ENCODE assay signal across 1 cellular context in the genomic region with DNA sequence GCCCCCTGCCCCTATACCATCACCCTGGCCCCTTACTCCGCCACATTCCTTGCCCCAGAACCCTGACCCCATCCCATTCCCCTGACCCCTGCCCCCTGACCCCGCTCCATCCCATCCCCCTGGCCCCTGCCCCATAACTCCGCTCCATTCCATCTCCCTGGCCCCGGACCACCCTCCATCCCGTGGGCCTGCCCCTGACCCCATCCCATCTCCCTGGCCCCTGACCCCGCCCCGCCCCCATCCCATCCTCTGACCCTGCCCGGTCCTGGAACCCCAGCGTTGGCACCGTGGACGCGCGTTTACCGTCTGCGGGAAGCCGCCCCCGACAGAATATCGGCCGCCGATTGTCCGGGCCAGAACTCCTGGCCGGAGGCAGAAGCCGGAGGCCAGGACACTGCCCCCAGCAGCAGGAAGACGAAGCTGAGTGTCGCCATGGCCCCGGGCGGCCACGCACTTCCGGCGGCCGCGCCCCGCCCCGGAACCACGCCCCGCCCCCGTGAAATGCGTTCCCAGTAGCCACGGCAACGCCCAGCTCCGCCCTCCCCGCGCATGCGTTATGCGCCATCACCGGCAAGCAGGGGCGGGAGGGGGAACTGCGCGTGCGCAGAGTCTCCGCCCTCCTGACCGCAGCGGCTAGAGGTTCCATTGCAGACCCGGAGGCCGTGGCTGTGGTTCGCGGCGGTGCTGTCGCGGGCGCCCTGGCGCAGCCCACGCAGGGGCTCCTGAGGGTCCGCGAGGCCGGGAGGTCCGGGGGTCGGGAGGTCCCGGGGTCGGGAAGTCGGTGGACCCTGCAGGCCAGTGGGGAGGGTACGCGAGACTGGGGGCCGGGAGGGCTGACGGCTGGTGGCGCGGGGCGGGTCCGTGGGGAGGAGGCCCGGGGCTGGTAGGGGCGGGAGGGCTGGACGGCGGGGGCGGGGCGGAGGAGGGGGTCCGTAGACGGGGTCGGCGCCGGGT.
TF ChIP-seq lines count a peak whose summit lies in the region.

POFUT2 (minus strand) TSS at position 458 of the 954 bp plus-strand sequence; CDS start at position 434, 24 bp downstream.

TF ChIP-seq in HepG2, 621 proteins besides CTCF, POLR2A, EP300 and RAD21 (continued from another document and continues in another):
- TF ChIP-seq ZNF691 (CRISPR knock-in tag; IDR thresholded peaks at IDR 0.05; ENCODE audit: borderline replicate concordance, low read depth) = no peak
- peak; percentile 20; the same call in 1 of the 2 replicates for TF ChIP-seq ZNF614 (CRISPR knock-in tag; IDR thresholded peaks at IDR 0.05; ENCODE audit: borderline replicate concordance)
- no peak for TF ChIP-seq IKZF4 (CRISPR knock-in tag; IDR thresholded peaks at IDR 0.05; ENCODE audit: borderline replicate concordance, low read depth, not compliant biosample characterization)
- TF ChIP-seq ZNF331 (CRISPR knock-in tag; IDR thresholded peaks at IDR 0.05) = no peak
- no peak for TF ChIP-seq ZNF552 (CRISPR knock-in tag; IDR thresholded peaks at IDR 0.05; ENCODE audit: borderline replicate concordance)
- no peak for TF ChIP-seq PBX2 (CRISPR knock-in tag; IDR thresholded peaks at IDR 0.05)
- peak; percentile 63; the same call in 1 of the 2 replicates for TF ChIP-seq ZNF350 (CRISPR knock-in tag; IDR thresholded peaks at IDR 0.05; ENCODE audit: borderline replicate concordance, low read depth)
- TF ChIP-seq RBM39 (IDR thresholded peaks at IDR 0.05; ENCODE audit: low read depth, low read length, poor library complexity, severe bottlenecking) = peak; percentile 38
- no peak for TF ChIP-seq ATF4 (CRISPR knock-in tag; IDR thresholded peaks at IDR 0.05)
- TF ChIP-seq ZNF850 (CRISPR knock-in tag; conservative IDR thresholded peaks at IDR 0.05) = no peak
- peak; percentile 43; the same call in 1 of the 2 replicates for TF ChIP-seq ZNF563 (CRISPR knock-in tag; IDR thresholded peaks at IDR 0.05)
- no peak for TF ChIP-seq PCBP1 (IDR thresholded peaks at IDR 0.05; ENCODE audit: borderline replicate concordance, low read depth, low read length)
- no peak for TF ChIP-seq MEIS2 (CRISPR knock-in tag; IDR thresholded peaks at IDR 0.05)
- no peak for TF ChIP-seq PITX1 (CRISPR knock-in tag; IDR thresholded peaks at IDR 0.05)
- TF ChIP-seq HCFC1 (IDR thresholded peaks at IDR 0.05; ENCODE audit: low read depth, low read length) = peak; percentile 44; the same call in 1 of the 2 replicates
- TF ChIP-seq ZNF704 (CRISPR knock-in tag; IDR thresholded peaks at IDR 0.05; ENCODE audit: borderline replicate concordance) = no peak
- no peak for TF ChIP-seq MIXL1 (CRISPR knock-in tag; IDR thresholded peaks at IDR 0.05)
- TF ChIP-seq STAT5B (CRISPR knock-in tag; IDR thresholded peaks at IDR 0.05) = no peak
- peak; percentile 22 for TF ChIP-seq HNRNPLL (IDR thresholded peaks at IDR 0.05; ENCODE audit: low read depth, low read length, poor library complexity, severe bottlenecking)
- no peak; the same call in 1 of the 2 replicates for TF ChIP-seq TFAP4 (IDR thresholded peaks at IDR 0.05; ENCODE audit: borderline replicate concordance, low read depth)
- no peak for TF ChIP-seq ZNF562 (CRISPR knock-in tag; IDR thresholded peaks at IDR 0.05; ENCODE audit: borderline replicate concordance)
- TF ChIP-seq, protein P1, sequence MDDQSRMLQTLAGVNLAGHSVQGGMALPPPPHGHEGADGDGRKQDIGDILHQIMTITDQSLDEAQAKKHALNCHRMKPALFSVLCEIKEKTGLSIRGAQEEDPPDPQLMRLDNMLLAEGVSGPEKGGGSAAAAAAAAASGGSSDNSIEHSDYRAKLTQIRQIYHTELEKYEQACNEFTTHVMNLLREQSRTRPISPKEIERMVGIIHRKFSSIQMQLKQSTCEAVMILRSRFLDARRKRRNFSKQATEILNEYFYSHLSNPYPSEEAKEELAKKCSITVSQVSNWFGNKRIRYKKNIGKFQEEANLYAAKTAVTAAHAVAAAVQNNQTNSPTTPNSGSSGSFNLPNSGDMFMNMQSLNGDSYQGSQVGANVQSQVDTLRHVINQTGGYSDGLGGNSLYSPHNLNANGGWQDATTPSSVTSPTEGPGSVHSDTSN (CRISPR knock-in tag; IDR thresholded peaks at IDR 0.05; ENCODE audit: borderline replicate concordance) = no peak
- TF ChIP-seq ZNF207 (IDR thresholded peaks at IDR 0.05; ENCODE audit: borderline replicate concordance) = no peak
- no peak for TF ChIP-seq ZBTB14 (CRISPR knock-in tag; IDR thresholded peaks at IDR 0.05)
- no peak for TF ChIP-seq EHMT2 (IDR thresholded peaks at IDR 0.05; ENCODE audit: borderline replicate concordance, low read depth, low read length)
- no peak for TF ChIP-seq ZC3H4 (CRISPR knock-in tag; IDR thresholded peaks at IDR 0.05; ENCODE audit: borderline replicate concordance)
- no peak for TF ChIP-seq ZNF772 (CRISPR knock-in tag; IDR thresholded peaks at IDR 0.05)
- TF ChIP-seq POGZ (CRISPR knock-in tag; IDR thresholded peaks at IDR 0.05) = no peak
- no peak for TF ChIP-seq LCORL (IDR thresholded peaks at IDR 0.05)
- TF ChIP-seq LCORL (CRISPR knock-in tag; IDR thresholded peaks at IDR 0.05) = no peak
- peak; percentile 52; the same call in 1 of the 2 replicates for TF ChIP-seq NR2F2 (IDR thresholded peaks at IDR 0.05; ENCODE audit: borderline replicate concordance, low read depth)
- TF ChIP-seq ZBTB3 (CRISPR knock-in tag; IDR thresholded peaks at IDR 0.05; ENCODE audit: borderline replicate concordance, low read depth) = no peak
- no peak for TF ChIP-seq ZNF891 (CRISPR knock-in tag; IDR thresholded peaks at IDR 0.05)
- TF ChIP-seq IRF1 (CRISPR knock-in tag; IDR thresholded peaks at IDR 0.05; ENCODE audit: low read depth) = no peak
- no peak for TF ChIP-seq ATF6 (CRISPR knock-in tag; conservative IDR thresholded peaks at IDR 0.05)
- no peak for TF ChIP-seq ZNF543 (CRISPR knock-in tag; IDR thresholded peaks at IDR 0.05)
- TF ChIP-seq, protein P2, sequence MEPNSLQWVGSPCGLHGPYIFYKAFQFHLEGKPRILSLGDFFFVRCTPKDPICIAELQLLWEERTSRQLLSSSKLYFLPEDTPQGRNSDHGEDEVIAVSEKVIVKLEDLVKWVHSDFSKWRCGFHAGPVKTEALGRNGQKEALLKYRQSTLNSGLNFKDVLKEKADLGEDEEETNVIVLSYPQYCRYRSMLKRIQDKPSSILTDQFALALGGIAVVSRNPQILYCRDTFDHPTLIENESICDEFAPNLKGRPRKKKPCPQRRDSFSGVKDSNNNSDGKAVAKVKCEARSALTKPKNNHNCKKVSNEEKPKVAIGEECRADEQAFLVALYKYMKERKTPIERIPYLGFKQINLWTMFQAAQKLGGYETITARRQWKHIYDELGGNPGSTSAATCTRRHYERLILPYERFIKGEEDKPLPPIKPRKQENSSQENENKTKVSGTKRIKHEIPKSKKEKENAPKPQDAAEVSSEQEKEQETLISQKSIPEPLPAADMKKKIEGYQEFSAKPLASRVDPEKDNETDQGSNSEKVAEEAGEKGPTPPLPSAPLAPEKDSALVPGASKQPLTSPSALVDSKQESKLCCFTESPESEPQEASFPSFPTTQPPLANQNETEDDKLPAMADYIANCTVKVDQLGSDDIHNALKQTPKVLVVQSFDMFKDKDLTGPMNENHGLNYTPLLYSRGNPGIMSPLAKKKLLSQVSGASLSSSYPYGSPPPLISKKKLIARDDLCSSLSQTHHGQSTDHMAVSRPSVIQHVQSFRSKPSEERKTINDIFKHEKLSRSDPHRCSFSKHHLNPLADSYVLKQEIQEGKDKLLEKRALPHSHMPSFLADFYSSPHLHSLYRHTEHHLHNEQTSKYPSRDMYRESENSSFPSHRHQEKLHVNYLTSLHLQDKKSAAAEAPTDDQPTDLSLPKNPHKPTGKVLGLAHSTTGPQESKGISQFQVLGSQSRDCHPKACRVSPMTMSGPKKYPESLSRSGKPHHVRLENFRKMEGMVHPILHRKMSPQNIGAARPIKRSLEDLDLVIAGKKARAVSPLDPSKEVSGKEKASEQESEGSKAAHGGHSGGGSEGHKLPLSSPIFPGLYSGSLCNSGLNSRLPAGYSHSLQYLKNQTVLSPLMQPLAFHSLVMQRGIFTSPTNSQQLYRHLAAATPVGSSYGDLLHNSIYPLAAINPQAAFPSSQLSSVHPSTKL (CRISPR knock-in tag; IDR thresholded peaks at IDR 0.05) = no peak
- no peak for TF ChIP-seq ARHGAP35 (CRISPR knock-in tag; IDR thresholded peaks at IDR 0.05; ENCODE audit: borderline replicate concordance)
- TF ChIP-seq RARA (CRISPR knock-in tag; IDR thresholded peaks at IDR 0.05) = no peak
- TF ChIP-seq, protein P3, sequence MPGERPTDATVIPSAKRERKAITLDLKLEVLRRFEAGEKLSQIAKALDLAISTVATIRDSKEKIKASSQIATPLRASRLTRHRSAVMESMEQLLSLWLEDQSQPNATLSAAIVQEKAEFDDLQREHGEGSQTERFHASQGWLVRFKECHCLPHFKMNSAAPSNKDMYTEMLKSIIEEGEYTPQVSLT (CRISPR knock-in tag; IDR thresholded peaks at IDR 0.05; ENCODE audit: borderline replicate concordance, low read depth) = no peak
- TF ChIP-seq SAFB2 (CRISPR knock-in tag; IDR thresholded peaks at IDR 0.05; ENCODE audit: borderline replicate concordance, low read depth) = 0 out of 2 replicates have a peak, but pooled peaks have one; percentile 17
- no peak for TF ChIP-seq TARDBP (CRISPR knock-in tag; IDR thresholded peaks at IDR 0.05)
- no peak for TF ChIP-seq ZMYM3 (CRISPR knock-in tag; IDR thresholded peaks at IDR 0.05)
- no peak for TF ChIP-seq BCL6 (CRISPR knock-in tag; IDR thresholded peaks at IDR 0.05)
- TF ChIP-seq MATR3 (CRISPR knock-in tag; IDR thresholded peaks at IDR 0.05) = no peak
- TF ChIP-seq NFYC (CRISPR knock-in tag; IDR thresholded peaks at IDR 0.05) = no peak
- TF ChIP-seq AKAP8 (CRISPR knock-in tag; IDR thresholded peaks at IDR 0.05) = no peak
- no peak for TF ChIP-seq ZNF441 (CRISPR knock-in tag; IDR thresholded peaks at IDR 0.05; ENCODE audit: borderline replicate concordance)
- no peak for TF ChIP-seq TEAD2 (CRISPR knock-in tag; IDR thresholded peaks at IDR 0.05)
- TF ChIP-seq ZNF431 (CRISPR knock-in tag; IDR thresholded peaks at IDR 0.05; ENCODE audit: borderline replicate concordance, low read depth) = no peak
- no peak for TF ChIP-seq KLF13 (CRISPR knock-in tag; IDR thresholded peaks at IDR 0.05)
